Comparison of ENCODE assay signal across 1 cellular context in genomic region chr12:57078519-57079404, GRCh38.
TF ChIP-seq lines count a peak whose summit lies in the region.

TSS of gene NEMP1 (minus strand) at chr12:57078791. CDS start at chr12:57078745, 46 bp downstream.

TF ChIP-seq in H1, 55 proteins besides CTCF, POLR2A, EP300 and RAD21 (continued from another document):
- TF ChIP-seq CHD7 (IDR thresholded peaks at IDR 0.05; ENCODE audit: insufficient replicate concordance, low read length) (no peak), CHD1 (IDR thresholded peaks at IDR 0.05; ENCODE audit: low read depth, low read length) (no peak), EZH2 (IDR thresholded peaks at IDR 0.05; ENCODE audit: low read depth, low read length, severe bottlenecking) (no peak), GTF2F1 (IDR thresholded peaks at IDR 0.05; ENCODE audit: borderline replicate concordance, low read depth, low read length) (no peak), ASH2L (IDR thresholded peaks at IDR 0.05; ENCODE audit: low read length) (peak; percentile 73), CTBP2 (IDR thresholded peaks at IDR 0.05; ENCODE audit: borderline replicate concordance, insufficient read depth, insufficient read length, low read length) (no peak), CHD2 (IDR thresholded peaks at IDR 0.05; ENCODE audit: low read length) (peak; percentile 88), HDAC2 (IDR thresholded peaks at IDR 0.05; ENCODE audit: borderline replicate concordance in 1 of 2, low read depth in 2 of 2, low read length in 2 of 2) (peak in 1 of 2 experiments; percentile 64; a peak in 1 of 4 replicates), CEBPB (IDR thresholded peaks at IDR 0.05; ENCODE audit: low read depth, low read length) (no peak), SP4 (IDR thresholded peaks at IDR 0.05; ENCODE audit: low read length) (no peak; the same call in 1 of the 2 replicates), ATF3 (IDR thresholded peaks at IDR 0.05; ENCODE audit: insufficient read depth, low read depth, low read length) (no peak), RBBP5 (IDR thresholded peaks at IDR 0.05; ENCODE audit: borderline replicate concordance, low read depth, low read length) (no peak; the same call in 1 of the 2 replicates), E2F6 (IDR thresholded peaks at IDR 0.05) (peak; percentile 98), JUN (IDR thresholded peaks at IDR 0.05; ENCODE audit: low read depth, low read length) (no peak), NRF1 (IDR thresholded peaks at IDR 0.05; ENCODE audit: low read depth, low read length) (no peak), PHF8 (conservative IDR thresholded peaks at IDR 0.05; ENCODE audit: low read depth, low read length) (peak; percentile 93), YY1 (IDR thresholded peaks at IDR 0.05; ENCODE audit: low read depth, low read length) (peak; percentile 86), TCF12 (IDR thresholded peaks at IDR 0.05; ENCODE audit: low read depth, low read length) (no peak), POLR2AphosphoS5 (IDR thresholded peaks at IDR 0.05; ENCODE audit: low read depth, low read length) (peak; percentile 86; the same call in 1 of the 2 replicates), MAX (IDR thresholded peaks at IDR 0.05) (peak; percentile 92), CBX5 (IDR thresholded peaks at IDR 0.05; ENCODE audit: low read depth, low read length) (no peak), RXRA (IDR thresholded peaks at IDR 0.05; ENCODE audit: insufficient read depth, low read depth, low read length) (no peak), GABPA (IDR thresholded peaks at IDR 0.05; ENCODE audit: borderline replicate concordance, insufficient read depth, low read length) (peak; percentile 85; the same call in 1 of the 2 replicates), CBX8 (IDR thresholded peaks at IDR 0.05; ENCODE audit: borderline replicate concordance, low read depth, low read length) (no peak), ZNF274 (IDR thresholded peaks at IDR 0.05; ENCODE audit: borderline replicate concordance, extremely low read depth, low read length) (no peak), SP2 (IDR thresholded peaks at IDR 0.05; ENCODE audit: low read length) (peak; percentile 89), SIX5 (IDR thresholded peaks at IDR 0.05; ENCODE audit: low read depth, low read length) (no peak), TBP (IDR thresholded peaks at IDR 0.05; ENCODE audit: low read depth, low read length) (peak; percentile 84), MAFK (IDR thresholded peaks at IDR 0.05; ENCODE audit: low read depth, low read length) (no peak), CREB1 (IDR thresholded peaks at IDR 0.05) (no peak), TAF1 (IDR thresholded peaks at IDR 0.05; ENCODE audit: low read depth, low read length) (peak; percentile 90), USF2 (IDR thresholded peaks at IDR 0.05; ENCODE audit: low read length) (peak; percentile 89), FOSL1 (IDR thresholded peaks at IDR 0.05; ENCODE audit: insufficient read depth, low read depth, low read length) (no peak), SP1 (IDR thresholded peaks at IDR 0.05; ENCODE audit: low read depth, low read length) (peak; percentile 97), SIRT6 (IDR thresholded peaks at IDR 0.05; ENCODE audit: low read length) (no peak), TEAD4 (IDR thresholded peaks at IDR 0.05; ENCODE audit: low read depth, low read length) (no peak), JUND (IDR thresholded peaks at IDR 0.05; ENCODE audit: low read length) (no peak), SUZ12 (IDR thresholded peaks at IDR 0.05; ENCODE audit: low read length) (no peak), EGR1 (IDR thresholded peaks at IDR 0.05; ENCODE audit: borderline replicate concordance, low read depth, low read length) (no peak), RNF2 (IDR thresholded peaks at IDR 0.05; ENCODE audit: borderline replicate concordance, low read depth, low read length, missing control alignments, poor library complexity, severe bottlenecking) (no peak)
